ENCODE assay signal across 9 cellular contexts in genomic region chr22:41925783-41926460, GRCh38. TPM values are rescaled to one million over a fixed set of nuclear protein-coding genes. Genes with fewer than 3 reads are reported as not detected.
DNase-seq lines count a peak whose midpoint lies in the region; ATAC-seq and TF ChIP-seq lines count a peak whose summit lies in the region.
"Had no signal": no experiment of that assay in that cellular context is flagged by ENCODE, and none has a peak within 500 bp of the region (broad histone marks: within the 10 kb centered on the region; RNA-seq: fewer than 3 reads in every experiment).

No MANE protein-coding gene starts in this region.

- peak overlapping the region; percentile 80 for H3K4me3 Mint-ChIP-seq in CD4-positive, alpha-beta T cell
- peak overlapping the region; percentile 65 for H3K4me3 Mint-ChIP-seq in neural crest cell

- CTCF ChIA-PET in CD4-positive, alpha-beta T cell (lab: Charles Lee) = interaction anchor here (0.7 to 2.9 kb wide), 20 partner anchors 9 to 229 kb away, joined by 3 to 63 read pairs (median 4); partner anchors contain the start of genes CENPM and SREBF2

- peak overlapping the region in 3 of 4 donors; percentile 23 to 54 (median 53) for H3K4me3 ChIP-seq in tibial nerve

- peak; percentile 84 for ATAC-seq in CD4-positive, alpha-beta T cell (ENCODE audit: poor library complexity)
- ATAC-seq in GM21360 (IDR thresholded peaks at IDR 0.05; ENCODE audit: unreplicated experiment) (peak; percentile 33), HG03439 (IDR thresholded peaks at IDR 0.05; ENCODE audit: unreplicated experiment) (no peak)

- H3K9me3 Mint-ChIP-seq in CD4-positive, alpha-beta T cell = no peaks in the 10 kb centered on the region
- no peaks in the 10 kb centered on the region for H3K9me3 Mint-ChIP-seq in neural crest cell

- WGBS in tibial nerve, 2 donors = 9 to 20% methylated on average over 14 to 34 of the region's 48 CpGs

- TF ChIP-seq EP300 in tibial nerve (IDR thresholded peaks at IDR 0.05) = no peak

- H3K27ac Mint-ChIP-seq in CD4-positive, alpha-beta T cell = peak overlapping the region; percentile 55
- H3K27ac Mint-ChIP-seq in neural crest cell (ENCODE audit: unreplicated experiment) = no peak overlapping the region

- H3K36me3 ChIP-seq in tibial nerve = no peaks in the 10 kb centered on the region

- no peaks in the 10 kb centered on the region for H3K36me3 Mint-ChIP-seq in CD4-positive, alpha-beta T cell (ENCODE audit: low read depth)
- H3K36me3 Mint-ChIP-seq in neural crest cell (ENCODE audit: low read depth) = no peaks in the 10 kb centered on the region

- TF ChIP-seq POLR2A in erythroblast (IDR thresholded peaks at IDR 0.05; ENCODE audit: low read length) (no peak), tibial nerve (IDR thresholded peaks at IDR 0.05) (no peak)

- H3K4me1 Mint-ChIP-seq in CD4-positive, alpha-beta T cell (ENCODE audit: low read depth) = peaks cover 7% of the 10 kb centered on the region
- H3K4me1 Mint-ChIP-seq in neural crest cell = peaks cover 20% of the 10 kb centered on the region

- peak; percentile 59 to 83 (median 74) for DNase-seq in CD4-positive, alpha-beta T cell
- DNase-seq in NCI-H1930 (lab: John Stamatoyannopoulos, UW) (peak; percentile 51 to 72), erythroblast (lab: John Stamatoyannopoulos, UW) (peak; percentile 69 to 76), neural crest cell (ENCODE audit: low read depth, low spot score) (peak; percentile 61), tibial nerve (ENCODE audit: low spot score in 2 of 2) (peak in 1 of 2 donors; percentile 51)
- DNase-seq in activated CD8-positive, alpha-beta memory T cell treated with anti-CD3 and anti-CD28 coated beads for 4 hours (ENCODE audit: low read depth in 2 of 2) = peak; percentile 52 to 68

- intact Hi-C loops in CD4-positive, alpha-beta T cell (cut with DNase I, micrococcal nuclease) = loop anchor here in 1 of 2 experiments (2.0 kb wide), 1 partner anchor 15 kb away; no protein-coding TSS in a partner anchor

- H3K27ac ChIP-seq in CD4-positive, alpha-beta T cell (ENCODE audit: low read depth, low read length) = no peak overlapping the region
- peak overlapping the region in 1 of 4 donors; percentile 88 for H3K27ac ChIP-seq in tibial nerve

- peaks cover 9% of the 10 kb centered on the region for H3K27me3 Mint-ChIP-seq in CD4-positive, alpha-beta T cell
- H3K27me3 Mint-ChIP-seq in neural crest cell (ENCODE audit: low read depth) = peaks cover 67% of the 10 kb centered on the region

- peak; percentile 75 for TF ChIP-seq CTCF in CD4-positive, alpha-beta T cell (IDR thresholded peaks at IDR 0.05)
- peak; percentile 73 for TF ChIP-seq CTCF in neural crest cell (conservative IDR thresholded peaks at IDR 0.05)
- peak; percentile 60 to 74 (median 61) for TF ChIP-seq CTCF in tibial nerve (IDR thresholded peaks at IDR 0.05)

- H3K4me1 ChIP-seq in tibial nerve = peaks cover 0 to 16% (median 3%) of the 10 kb centered on the region in 4 donors

- no peaks in the 10 kb centered on the region for H3K27me3 ChIP-seq in CD4-positive, alpha-beta T cell (ENCODE audit: control insufficient read depth, insufficient read depth, low read length)
- peaks cover 0 to 21% of the 10 kb centered on the region in 2 donors for H3K27me3 ChIP-seq in tibial nerve

- H3K9me3 ChIP-seq in CD4-positive, alpha-beta T cell (ENCODE audit: control insufficient read depth, low read length) = no peaks in the 10 kb centered on the region
- H3K9me3 ChIP-seq in tibial nerve = no peaks in the 10 kb centered on the region

- POLR2A ChIA-PET in CD4-positive, alpha-beta T cell (lab: Charles Lee) = interaction anchor here (0.8 to 4.9 kb wide), 9 partner anchors 10 to 145 kb away, joined by 3 to 63 read pairs (median 8); partner anchors contain the start of genes CCDC134 and SREBF2

RNA-seq across cellular contexts. Expression of gene TNFRSF13C, which starts 0.7 kb away (rescaled TPM):
- 10 to 100 TPM; 12.2 to 12.9 TPM for total RNA-seq in CD4-positive, alpha-beta T cell
- total RNA-seq in neural crest cell (4.0 and 4.4 TPM in 2 replicates), tibial nerve (under 1 TPM in 1 of 4 donors, not detected in 3; under 0.01 TPM)

RNA-seq across cellular contexts. Expression of gene SHISA8, which starts 11.0 kb away (rescaled TPM):
- total RNA-seq in CD4-positive, alpha-beta T cell = under 1 TPM; 0.56 to 0.60 TPM
- total RNA-seq in neural crest cell = 0.19 TPM in 1 of 2 replicates, not detected in the other
- 1 to 10 TPM in 1 of 4 donors, not detected in 3; 3.3 TPM for total RNA-seq in tibial nerve
- total RNA-seq: T-helper 2 cell treated with Interferon-gamma antibody and Interleukin-4, amounts not matched to agents 100 ng/mL and 5 ng/mL, for 36 hours had no signal

RNA-seq across cellular contexts. Expression of gene CENPM, which starts 21.0 kb away (rescaled TPM):
- 1 to 10 TPM; 7.6 to 8.4 TPM for total RNA-seq in CD4-positive, alpha-beta T cell
- total RNA-seq in neural crest cell (47.3 and 48.9 TPM in 2 replicates), tibial nerve (1 to 10 TPM in 2 of 4 donors, not detected in 2; 5.0 to 5.1 TPM)

RNA-seq across cellular contexts. Expression of gene SEPTIN3, which starts 43.3 kb away (rescaled TPM):
- under 1 TPM; 0.20 to 0.22 TPM for total RNA-seq in CD4-positive, alpha-beta T cell
- total RNA-seq in neural crest cell (71.5 and 75.0 TPM in 2 replicates), tibial nerve (10 to 100 TPM; 24.3 to 37.9 (median 32.8) TPM)
